Comparison of ENCODE assay signal across 11 cellular contexts in genomic region chr15:60721706-60722105, GRCh38.
DNase-seq lines count a peak whose midpoint lies in the region; ATAC-seq and TF ChIP-seq lines count a peak whose summit lies in the region.
"Had no signal": no experiment of that assay in that cellular context is flagged by ENCODE, and none has a peak within 500 bp of the region (broad histone marks: within the 10 kb centered on the region; RNA-seq: fewer than 3 reads in every experiment).

No MANE protein-coding gene starts in this region.

- no peaks in the 10 kb centered on the region for H3K9me3 ChIP-seq in AG04450 (ENCODE audit: control insufficient read depth, insufficient read depth, low read length)
- H3K9me3 ChIP-seq in RWPE2 (ENCODE audit: severe bottlenecking): no peaks in the 10 kb centered on the region
- H3K9me3 ChIP-seq: transverse colon had no signal

- no peaks in the 10 kb centered on the region for H3K4me1 ChIP-seq in RWPE2 (ENCODE audit: insufficient read depth, poor library complexity, severe bottlenecking)
- H3K4me1 ChIP-seq: transverse colon had no signal

- H3K27ac ChIP-seq in AG04450 (ENCODE audit: low read depth, low read length) (no peak overlapping the region), RWPE2 (ENCODE audit: poor library complexity, severe bottlenecking) (no peak overlapping the region)
- H3K27ac ChIP-seq: transverse colon had no signal

- H3K4me3 ChIP-seq in AG04450 (ENCODE audit: low read depth, low read length): no peak overlapping the region
- no peak overlapping the region for H3K4me3 ChIP-seq in RWPE2 (ENCODE audit: severe bottlenecking)
- H3K4me3 ChIP-seq in fibroblast of mammary gland (ENCODE audit: control insufficient read depth, low read depth, low read length): no peak overlapping the region
- H3K4me3 ChIP-seq: transverse colon had no signal

- POLR2A ChIA-PET in AG04450 (lab: Yijun Ruan, JAX): no interaction called here

- ATAC-seq in RWPE2 (ENCODE audit: low read depth): peak; percentile 81
- no peak for ATAC-seq in GM18909 (IDR thresholded peaks at IDR 0.05; ENCODE audit: poor library complexity, unreplicated experiment)

- TF ChIP-seq CTCF in AG04450 (IDR thresholded peaks at IDR 0.05; ENCODE audit: low read depth, low read length): no peak
- TF ChIP-seq CTCF in RWPE2 (IDR thresholded peaks at IDR 0.05; ENCODE audit: poor library complexity, severe bottlenecking): no peak
- no peak for TF ChIP-seq CTCF in fibroblast of mammary gland (conservative IDR thresholded peaks at IDR 0.05; ENCODE audit: control insufficient read depth, insufficient read depth, low read depth, low read length)

- DNase-seq in AG04450 (ENCODE audit: low read depth, low spot score) (peak; percentile 23), DMS53 (lab: John Stamatoyannopoulos, UW) (peak; percentile 74), RWPE2 (ENCODE audit: low spot score) (no peak), fibroblast of mammary gland (ENCODE audit: low read depth) (peak; percentile 49), D341Med (ENCODE audit: low spot score) (no peak), NCI-H1436 treated with DMSO at 0.1 percent for 48 hours (lab: John Stamatoyannopoulos, UW) (no peak), GDM1 (lab: John Stamatoyannopoulos, UW) (no peak)
- DNase-seq: NCI-H2081 treated with DMSO at 0.1 percent for 48 hours, SIG-M5, transverse colon had no signal

- CTCF ChIA-PET in AG04450 (lab: Charles Lee): interaction anchor here (0.5 kb wide), 1 partner anchor 137 kb away, joined by 5 read pairs; no protein-coding TSS in a partner anchor

- no peaks in the 10 kb centered on the region for H3K36me3 ChIP-seq in RWPE2 (ENCODE audit: low read depth)
- H3K36me3 ChIP-seq: transverse colon had no signal

- H3K27me3 ChIP-seq in AG04450 (ENCODE audit: control insufficient read depth, insufficient read depth, low read length) (no peaks in the 10 kb centered on the region), RWPE2 (ENCODE audit: insufficient read depth, poor library complexity, severe bottlenecking) (peaks cover 22% of the 10 kb centered on the region)
- H3K27me3 ChIP-seq: transverse colon had no signal

Comparison
In these comparisons a context has a peak if more than half of its experiments do, and no peak if none do; other contexts are left out.
1. DNase-seq: peak in AG04450 (single experiment), DMS53 (single experiment) and fibroblast of mammary gland (single experiment); none in RWPE2 (single experiment), D341Med (single experiment), NCI-H1436 treated with DMSO at 0.1 percent for 48 hours (single experiment) and GDM1 (single experiment).